In the genomic region with DNA sequence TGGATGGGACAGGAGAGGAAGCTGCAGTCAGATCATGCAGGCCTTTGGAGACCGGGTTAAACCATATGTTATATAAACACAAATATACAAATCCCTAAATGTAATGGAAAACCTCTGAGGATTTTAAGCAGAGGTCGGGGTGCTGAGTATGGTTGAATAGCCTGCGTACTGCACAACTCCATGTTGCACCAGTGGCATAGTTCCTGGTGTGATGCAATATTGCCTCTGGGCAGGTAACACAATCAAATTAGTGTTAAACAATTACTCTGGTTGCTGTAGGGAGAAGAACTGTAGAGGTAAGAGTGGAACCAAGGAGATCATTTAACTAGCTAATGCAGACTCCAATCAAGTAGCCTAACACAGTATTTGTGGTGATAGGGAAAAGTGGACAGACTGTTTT, we compare ENCODE assay signal across 18 cellular contexts. TPM values are rescaled to one million over a fixed set of nuclear protein-coding genes. Genes with fewer than 3 reads are reported as not detected.
A peak's percentile ranks its signal among the peaks of the same experiment; 100 is the strongest.
DNase-seq lines count a peak whose midpoint lies in the region; ATAC-seq, FAIRE-seq and TF ChIP-seq lines count a peak whose summit lies in the region.
"Had no signal": no experiment of that assay in that cellular context is flagged by ENCODE, and none has a peak within 500 bp of the region (broad histone marks: within the 10 kb centered on the region; RNA-seq: fewer than 3 reads in every experiment).

No MANE protein-coding gene starts in this region.

- H3K9me3 ChIP-seq in K562 (replicated peaks; ENCODE audit: control insufficient read depth, insufficient read depth, low read depth, low read length) (no peaks in the 10 kb centered on the region), left lung (no peaks in the 10 kb centered on the region), tibial artery (no peaks in the 10 kb centered on the region)

- ATAC-seq in K562: peak; percentile 76
- peak; percentile 78 for ATAC-seq in left lung
- no peak for ATAC-seq in GM18868 (IDR thresholded peaks at IDR 0.05; ENCODE audit: unreplicated experiment)
- ATAC-seq in HG03457 (IDR thresholded peaks at IDR 0.05; ENCODE audit: unreplicated experiment): no peak
- ATAC-seq: CD8-positive, alpha-beta T cell had no signal

- POLR2A ChIA-PET in K562 (lab: Yijun Ruan, JAX): interaction anchor here (1.9 kb wide), 1 partner anchor 15 kb away, joined by 5 read pairs; no protein-coding TSS in a partner anchor

- intact Hi-C loops in Calu3 (cut with micrococcal nuclease; ENCODE audit: unreplicated experiment) (no loop called here), K562 (cut with micrococcal nuclease) (no loop called here), left lung (cut with DNase I) (no loop called here), tibial artery (cut with DNase I; ENCODE audit: low total_unique reads) (no loop called here)

- peak; percentile 11; the same call in 1 of the 2 replicates for TF ChIP-seq EP300 in K562 (IDR thresholded peaks at IDR 0.05; ENCODE audit: low read length)

- WGBS in K562 (ENCODE audit: insufficient coverage, low coverage, missing lambda C conversion rate): 38% methylated on average over 3 of the region's 3 CpGs

- H3K36me3 ChIP-seq in K562 (ENCODE audit: control insufficient read depth, insufficient read depth, low read length) (no peaks in the 10 kb centered on the region), left lung (no peaks in the 10 kb centered on the region), tibial artery (no peaks in the 10 kb centered on the region)

- H3K36me3 Mint-ChIP-seq in Calu3 (ENCODE audit: insufficient read depth, unreplicated experiment): peaks cover 14% of the 10 kb centered on the region
- H3K36me3 Mint-ChIP-seq: CD8-positive, alpha-beta T cell had no signal

- no TSS peak for BruUV-seq in Calu3 (replicated peaks; lab: Mats Ljungman, UMichigan)
- no TSS peak for BruUV-seq in K562 (replicated peaks; lab: Mats Ljungman, UMichigan)

- no peak for TF ChIP-seq RAD21 in K562 (CRISPR knock-in tag; conservative IDR thresholded peaks at IDR 0.05 in 1 of 2, IDR thresholded peaks at IDR 0.05 in 1 of 2)

- H3K27ac Mint-ChIP-seq in Calu3 (ENCODE audit: unreplicated experiment): peak overlapping the region; percentile 84
- H3K27ac Mint-ChIP-seq: CD8-positive, alpha-beta T cell; T-helper 2 cell treated with Interferon-gamma antibody and Interleukin-4, amounts not matched to agents 5 μg/mL and 100 μg/mL, for 36 hours had no signal

- DNase-seq in Calu3 (peak; percentile 61), NCI-H146 (lab: John Stamatoyannopoulos, UW) (peak; percentile 8), K562 (ENCODE audit: extremely low read depth in 1 of 4, low spot score in 3 of 4) (no peak), left lung (no peak), NCI-H345 treated with DMSO at 0.1 percent for 48 hours (lab: John Stamatoyannopoulos, UW; ENCODE audit: unreplicated experiment) (no peak), tibial artery (no peak)
- DNase-seq: ACHN; CD8-positive, alpha-beta T cell; HCEC 1CT; Karpas-422; NCI-H2081 treated with DMSO at 0.1 percent for 48 hours; NCI-H345; NCI-H748 treated with DMSO at 0.1 percent for 48 hours; SHP77 had no signal

- peak overlapping the region; percentile 8 for H3K4me3 Mint-ChIP-seq in Calu3 (ENCODE audit: low read depth, unreplicated experiment)
- H3K4me3 Mint-ChIP-seq: CD8-positive, alpha-beta T cell; T-helper 2 cell treated with Interferon-gamma antibody and Interleukin-4, amounts not matched to agents 5 μg/mL and 100 μg/mL, for 36 hours had no signal

- no peaks in the 10 kb centered on the region for H4K20me1 ChIP-seq in K562 (replicated peaks; ENCODE audit: control insufficient read depth, insufficient read depth, low read length)

- FAIRE-seq in K562 (lab: Jason Lieb, UNC): no peak
- FAIRE-seq: RCC 7860 had no signal

- no peaks in the 10 kb centered on the region for H3K9me1 ChIP-seq in K562 (ENCODE audit: control insufficient read depth, insufficient read depth, low read length)

- peak overlapping the region; percentile 53; the same call in 1 of the 2 replicates for H2AFZ ChIP-seq in K562 (ENCODE audit: low read depth, low read length)

- no peaks in the 10 kb centered on the region for H3K27me3 Mint-ChIP-seq in Calu3 (ENCODE audit: unreplicated experiment)

- H3K9me3 Mint-ChIP-seq in Calu3 (ENCODE audit: low read depth, unreplicated experiment): no peaks in the 10 kb centered on the region
- H3K9me3 Mint-ChIP-seq: CD8-positive, alpha-beta T cell; T-helper 2 cell treated with Interferon-gamma antibody and Interleukin-4, amounts not matched to agents 5 μg/mL and 100 μg/mL, for 36 hours had no signal

- H3K27me3 ChIP-seq in K562 (ENCODE audit: control insufficient read depth in 2 of 2, insufficient read depth in 2 of 2, low read length in 2 of 2): no peaks in the 10 kb centered on the region; a peak in 1 of 5 replicates
- H3K27me3 ChIP-seq in left lung: no peaks in the 10 kb centered on the region
- no peaks in the 10 kb centered on the region for H3K27me3 ChIP-seq in tibial artery

- H3K4me1 ChIP-seq in K562 (replicated peaks in 1 of 2; ENCODE audit: control insufficient read depth in 2 of 2, insufficient read depth in 2 of 2, low read length in 2 of 2): no peaks in the 10 kb centered on the region; a peak in 2 of 5 replicates
- H3K4me1 ChIP-seq in left lung: peaks cover 0 to 9% of the 10 kb centered on the region in 2 donors
- H3K4me1 ChIP-seq in tibial artery: no peaks in the 10 kb centered on the region

- H3K4me3 ChIP-seq in K562 (no peak overlapping the region), left lung (no peak overlapping the region), tibial artery (no peak overlapping the region)

- H3K4me1 Mint-ChIP-seq in Calu3 (ENCODE audit: low read depth, unreplicated experiment): peaks cover 30% of the 10 kb centered on the region

- CTCF ChIA-PET in Calu3 (lab: Charles Lee) (interaction anchor here (0.6 to 0.7 kb wide), 2 partner anchors 24 to 75 kb away, joined by 3 read pairs; no protein-coding TSS in a partner anchor), K562 (lab: Yijun Ruan, JAX; ENCODE audit: low intra/inter-chr PET ratio) (no interaction called here)

- H3K4me2 ChIP-seq in K562 (ENCODE audit: insufficient read depth, low read length): no peak overlapping the region

- H3K27ac ChIP-seq in K562 (ENCODE audit: extremely low read depth, low read depth, low read length) (no peak overlapping the region), left lung (peak overlapping the region in 1 of 2 donors; percentile 35), tibial artery (no peak overlapping the region)

- TF ChIP-seq POLR2A in K562 (conservative IDR thresholded peaks at IDR 0.05): no peak

- in situ Hi-C loops in K562 (cut with MboI): no loop called here

- H3K9ac ChIP-seq in K562 (ENCODE audit: insufficient read depth in 1 of 2, low read depth in 2 of 2, low read length in 2 of 2): no peak overlapping the region

- TF ChIP-seq CTCF in Calu3 (IDR thresholded peaks at IDR 0.05; ENCODE audit: unreplicated experiment) (no peak), K562 (IDR thresholded peaks at IDR 0.05 in 2 of 3, conservative IDR thresholded peaks at IDR 0.05 in 1 of 3; ENCODE audit: insufficient read depth in 2 of 3, low read depth in 1 of 3, low read length in 3 of 3) (no peak), left lung (IDR thresholded peaks at IDR 0.05) (no peak), tibial artery (IDR thresholded peaks at IDR 0.05) (no peak)

- no peaks in the 10 kb centered on the region for H3K79me2 ChIP-seq in K562 (ENCODE audit: control insufficient read depth, insufficient read depth, low read length)

TF ChIP-seq in K562, 482 proteins besides CTCF, POLR2A, EP300 and RAD21 (continues in another document):
- TF ChIP-seq PHF21A (IDR thresholded peaks at IDR 0.05; ENCODE audit: borderline replicate concordance, low read depth): no peak

RNA-seq across cellular contexts. Expression of a gene that starts 21.3 kb away (rescaled TPM):
- total RNA-seq in Calu3 (2022) (169 and 193 TPM in 2 replicates), K562 (2014; rRNA removed) (20.3 and 24.3 TPM in 2 replicates), K562 (2014; rRNA removed; fragmentation: Illumina TruSeq; extraction: Trizol) (21.8 and 29.5 TPM in 2 replicates), K562 (2015; rRNA removed; fragmentation: Illumina TruSeq; extraction: Trizol) (23.8 and 25.4 TPM in 2 replicates), K562 (2021) (35.4 and 39.5 TPM in 2 replicates), left lung (100 to 1,000 TPM; 164 to 216 TPM)
- 42.1 and 93.4 TPM in 2 replicates for total RNA-seq in K562 (2011; cell fraction: chromatin; rRNA removed; ENCODE audit: low replicate concordance)
- total RNA-seq in K562 (2011; cell fraction: nucleolus; rRNA removed): 32.7 and 49.0 TPM in 2 replicates
- 61.5 and 67.7 TPM in 2 replicates for total RNA-seq in K562 (2011; cell fraction: nucleoplasm; rRNA removed)
- polyA plus RNA-seq in K562 (2011; rRNA removed) (26.2 and 40.7 TPM in 2 replicates), K562 (2014; fragmentation: Illumina TruSeq; extraction: Trizol) (35.4 and 38.1 TPM in 2 replicates), K562 (2014; fragmentation: Nextera tagmentation; extraction: Ambion mirVana) (10 to 100 TPM; 13.6 to 18.8 TPM), K562 (2014; rRNA removed) (30.4 and 30.5 TPM in 2 replicates)
- 10.7 and 19.3 TPM in 2 replicates for polyA plus RNA-seq in K562 (2011; cell fraction: cytosol; rRNA removed)
- 34.2 and 35.9 TPM in 2 replicates for polyA plus RNA-seq in K562 (2011; cell fraction: nucleus; rRNA removed)
- 30.1 and 36.5 TPM in 2 replicates for polyA plus RNA-seq in K562 (2012)
- polyA minus RNA-seq in K562 (2011; rRNA and poly(A)+ RNA removed): 30.0 and 36.5 TPM in 2 replicates
- 10.1 and 12.3 TPM in 2 replicates for polyA minus RNA-seq in K562 (2011; cell fraction: cytosol; rRNA and poly(A)+ RNA removed)
- 21.9 and 33.2 TPM in 2 replicates for polyA minus RNA-seq in K562 (2011; cell fraction: nucleus; rRNA and poly(A)+ RNA removed)

RNA-seq across cellular contexts. Expression of a gene that starts 32.4 kb away (rescaled TPM):
- 35.8 and 39.5 TPM in 2 replicates for total RNA-seq in Calu3 (2022)
- 3.5 and 7.0 TPM in 2 replicates for total RNA-seq in K562 (2011; cell fraction: chromatin; rRNA removed; ENCODE audit: low replicate concordance)
- 1.7 and 2.9 TPM in 2 replicates for total RNA-seq in K562 (2011; cell fraction: nucleolus; rRNA removed)
- 3.9 and 8.0 TPM in 2 replicates for total RNA-seq in K562 (2011; cell fraction: nucleoplasm; rRNA removed)
- total RNA-seq in K562 (2014; rRNA removed): 18.8 and 19.3 TPM in 2 replicates
- total RNA-seq in K562 (2014; rRNA removed; fragmentation: Illumina TruSeq; extraction: Trizol): 35.1 and 41.7 TPM in 2 replicates
- 33.4 and 36.9 TPM in 2 replicates for total RNA-seq in K562 (2015; rRNA removed; fragmentation: Illumina TruSeq; extraction: Trizol)
- total RNA-seq in K562 (2021): 21.6 and 22.1 TPM in 2 replicates
- 18.5 and 28.5 TPM in 2 replicates for polyA plus RNA-seq in K562 (2011; rRNA removed)
- polyA plus RNA-seq in K562 (2011; cell fraction: cytosol; rRNA removed): 2.9 and 7.9 TPM in 2 replicates
- polyA plus RNA-seq in K562 (2011; cell fraction: nucleus; rRNA removed): 3.1 and 3.7 TPM in 2 replicates
- 27.6 and 38.2 TPM in 2 replicates for polyA plus RNA-seq in K562 (2012)
- polyA plus RNA-seq in K562 (2014; fragmentation: Illumina TruSeq; extraction: Trizol): 33.2 and 39.8 TPM in 2 replicates
- polyA plus RNA-seq in K562 (2014; fragmentation: Nextera tagmentation; extraction: Ambion mirVana): 10 to 100 TPM; 22.0 to 30.2 TPM
- 29.8 and 32.1 TPM in 2 replicates for polyA plus RNA-seq in K562 (2014; rRNA removed)
- polyA minus RNA-seq in K562 (2011; rRNA and poly(A)+ RNA removed): 12.8 and 13.2 TPM in 2 replicates
- polyA minus RNA-seq in K562 (2011; cell fraction: cytosol; rRNA and poly(A)+ RNA removed): 4.3 and 6.9 TPM in 2 replicates
- polyA minus RNA-seq in K562 (2011; cell fraction: nucleus; rRNA and poly(A)+ RNA removed): 4.3 and 6.6 TPM in 2 replicates
- 10 to 100 TPM; 29.9 to 32.5 TPM for total RNA-seq in left lung

Comparison
In these comparisons a context has a peak if more than half of its experiments do, and no peak if none do; other contexts are left out.
1. DNase-seq: peak in Calu3 (single experiment) and NCI-H146 (single experiment); none in K562 (0 of 4), left lung (0 of 2), NCI-H345 treated with DMSO at 0.1 percent for 48 hours (single experiment) and tibial artery (0 of 2).
2. ATAC-seq: peak in K562 (single experiment) and left lung (single experiment); none in GM18868 (single experiment) and HG03457 (single experiment).